2 cellular contexts compared by ENCODE assay signal in genomic region chr15:95254263-95254662, GRCh38.
TF ChIP-seq lines count a peak whose summit lies in the region.

No MANE protein-coding gene starts in this region.

TF ChIP-seq in liver, 16 proteins besides CTCF, POLR2A, EP300 and RAD21 (continued from another document):
- TF ChIP-seq REST (IDR thresholded peaks at IDR 0.05): no peak
TF ChIP-seq in liver: peak in this region for 4.

TF ChIP-seq in HepG2, 621 proteins besides CTCF, POLR2A, EP300 and RAD21 (continued from another document):
- TF ChIP-seq GMEB1 (CRISPR knock-in tag; IDR thresholded peaks at IDR 0.05; ENCODE audit: borderline replicate concordance): no peak
- TF ChIP-seq ZNF777 (CRISPR knock-in tag; IDR thresholded peaks at IDR 0.05): no peak
TF ChIP-seq in HepG2: peak in this region for 0.
